In the genomic region with DNA sequence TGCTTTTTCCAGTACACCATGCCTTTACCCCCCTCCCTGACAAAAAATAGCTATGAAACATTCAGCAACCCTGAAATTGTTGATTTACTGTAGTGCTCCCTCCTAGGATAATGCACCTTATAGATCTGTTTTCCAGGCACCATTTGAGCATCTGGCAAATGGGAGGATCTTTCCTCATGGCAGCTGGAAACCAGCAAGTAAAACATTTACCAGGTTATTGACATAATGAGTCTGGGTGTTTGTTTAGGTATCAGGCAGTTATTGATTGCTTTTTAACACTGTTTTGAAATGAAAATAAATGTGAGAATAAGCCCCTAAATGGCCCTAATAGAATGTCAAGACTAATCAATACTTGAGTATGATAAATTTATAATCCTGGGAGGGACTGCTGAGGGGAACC, we compare ENCODE assay signal across 1 cellular context.
TF ChIP-seq lines count a peak whose summit lies in the region.

No MANE protein-coding gene starts in this region.

TF ChIP-seq in HepG2, 621 proteins besides CTCF, POLR2A, EP300 and RAD21 (continued from another document and continues in another):
- TF ChIP-seq REST (IDR thresholded peaks at IDR 0.05; ENCODE audit: borderline replicate concordance in 1 of 2, low read depth in 1 of 2, low read length in 2 of 2): no peak
- peak; percentile 82 for TF ChIP-seq FOXA1 (IDR thresholded peaks at IDR 0.05)
- TF ChIP-seq FOXA1 (CRISPR knock-in tag; IDR thresholded peaks at IDR 0.05): peak; percentile 87
- TF ChIP-seq ZNF235 (CRISPR knock-in tag; IDR thresholded peaks at IDR 0.05; ENCODE audit: borderline replicate concordance): no peak
- no peak for TF ChIP-seq HIVEP1 (CRISPR knock-in tag; IDR thresholded peaks at IDR 0.05)
- TF ChIP-seq ZNF768 (CRISPR knock-in tag; IDR thresholded peaks at IDR 0.05): no peak
- TF ChIP-seq CREB1 (IDR thresholded peaks at IDR 0.05): no peak
- TF ChIP-seq CREB1 (CRISPR knock-in tag; IDR thresholded peaks at IDR 0.05): peak; percentile 41; the same call in 1 of the 2 replicates
- TF ChIP-seq BHLHE40 (IDR thresholded peaks at IDR 0.05; ENCODE audit: low read length): no peak
- no peak for TF ChIP-seq ZNF770 (CRISPR knock-in tag; IDR thresholded peaks at IDR 0.05)
- TF ChIP-seq CC2D1A (CRISPR knock-in tag; IDR thresholded peaks at IDR 0.05): no peak
- no peak for TF ChIP-seq CBX1 (IDR thresholded peaks at IDR 0.05; ENCODE audit: low read depth)
- no peak for TF ChIP-seq ADNP (CRISPR knock-in tag; IDR thresholded peaks at IDR 0.05)
- TF ChIP-seq ETS1 (CRISPR knock-in tag; IDR thresholded peaks at IDR 0.05): no peak
- no peak for TF ChIP-seq ZNF317 (CRISPR knock-in tag; IDR thresholded peaks at IDR 0.05)
- peak; percentile 40; the same call in 1 of the 2 replicates for TF ChIP-seq NCOA2 (CRISPR knock-in tag; IDR thresholded peaks at IDR 0.05)
- no peak for TF ChIP-seq ZBTB8A (CRISPR knock-in tag; IDR thresholded peaks at IDR 0.05; ENCODE audit: borderline replicate concordance, low read depth)
- no peak for TF ChIP-seq ZKSCAN5 (CRISPR knock-in tag; IDR thresholded peaks at IDR 0.05)
- TF ChIP-seq PCBP1 (IDR thresholded peaks at IDR 0.05; ENCODE audit: borderline replicate concordance, low read depth, low read length): no peak
- TF ChIP-seq, protein P1, sequence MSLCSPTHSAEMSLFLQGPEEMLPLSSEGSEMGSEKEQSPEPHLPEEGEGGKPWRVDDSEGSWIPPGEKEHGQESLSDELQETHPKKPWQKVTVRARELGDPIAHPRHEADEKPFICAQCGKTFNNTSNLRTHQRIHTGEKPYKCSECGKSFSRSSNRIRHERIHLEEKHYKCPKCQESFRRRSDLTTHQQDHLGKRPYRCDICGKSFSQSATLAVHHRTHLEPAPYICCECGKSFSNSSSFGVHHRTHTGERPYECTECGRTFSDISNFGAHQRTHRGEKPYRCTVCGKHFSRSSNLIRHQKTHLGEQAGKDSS (CRISPR knock-in tag; IDR thresholded peaks at IDR 0.05; ENCODE audit: borderline replicate concordance, low read depth): no peak
- TF ChIP-seq FUBP1 (CRISPR knock-in tag; IDR thresholded peaks at IDR 0.05; ENCODE audit: borderline replicate concordance): no peak
- no peak for TF ChIP-seq ZBTB14 (CRISPR knock-in tag; IDR thresholded peaks at IDR 0.05)
- no peak for TF ChIP-seq ZNF30 (CRISPR knock-in tag; IDR thresholded peaks at IDR 0.05)
- TF ChIP-seq, protein P2, sequence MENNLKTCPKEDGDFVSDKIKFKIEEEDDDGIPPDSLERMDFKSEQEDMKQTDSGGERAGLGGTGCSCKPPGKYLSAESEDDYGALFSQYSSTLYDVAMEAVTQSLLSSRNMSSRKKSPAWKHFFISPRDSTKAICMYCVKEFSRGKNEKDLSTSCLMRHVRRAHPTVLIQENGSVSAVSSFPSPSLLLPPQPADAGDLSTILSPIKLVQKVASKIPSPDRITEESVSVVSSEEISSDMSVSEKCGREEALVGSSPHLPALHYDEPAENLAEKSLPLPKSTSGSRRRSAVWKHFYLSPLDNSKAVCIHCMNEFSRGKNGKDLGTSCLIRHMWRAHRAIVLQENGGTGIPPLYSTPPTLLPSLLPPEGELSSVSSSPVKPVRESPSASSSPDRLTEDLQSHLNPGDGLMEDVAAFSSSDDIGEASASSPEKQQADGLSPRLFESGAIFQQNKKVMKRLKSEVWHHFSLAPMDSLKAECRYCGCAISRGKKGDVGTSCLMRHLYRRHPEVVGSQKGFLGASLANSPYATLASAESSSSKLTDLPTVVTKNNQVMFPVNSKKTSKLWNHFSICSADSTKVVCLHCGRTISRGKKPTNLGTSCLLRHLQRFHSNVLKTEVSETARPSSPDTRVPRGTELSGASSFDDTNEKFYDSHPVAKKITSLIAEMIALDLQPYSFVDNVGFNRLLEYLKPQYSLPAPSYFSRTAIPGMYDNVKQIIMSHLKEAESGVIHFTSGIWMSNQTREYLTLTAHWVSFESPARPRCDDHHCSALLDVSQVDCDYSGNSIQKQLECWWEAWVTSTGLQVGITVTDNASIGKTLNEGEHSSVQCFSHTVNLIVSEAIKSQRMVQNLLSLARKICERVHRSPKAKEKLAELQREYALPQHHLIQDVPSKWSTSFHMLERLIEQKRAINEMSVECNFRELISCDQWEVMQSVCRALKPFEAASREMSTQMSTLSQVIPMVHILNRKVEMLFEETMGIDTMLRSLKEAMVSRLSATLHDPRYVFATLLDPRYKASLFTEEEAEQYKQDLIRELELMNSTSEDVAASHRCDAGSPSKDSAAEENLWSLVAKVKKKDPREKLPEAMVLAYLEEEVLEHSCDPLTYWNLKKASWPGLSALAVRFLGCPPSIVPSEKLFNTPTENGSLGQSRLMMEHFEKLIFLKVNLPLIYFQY (CRISPR knock-in tag; IDR thresholded peaks at IDR 0.05; ENCODE audit: borderline replicate concordance): no peak
- TF ChIP-seq RFX5 (IDR thresholded peaks at IDR 0.05; ENCODE audit: low read depth, low read length): no peak
- 0 out of 2 replicates have a peak, but pooled peaks have one; percentile 18 for TF ChIP-seq RXRB (CRISPR knock-in tag; IDR thresholded peaks at IDR 0.05; ENCODE audit: borderline replicate concordance)
- no peak for TF ChIP-seq MXD4 (CRISPR knock-in tag; IDR thresholded peaks at IDR 0.05)
- no peak for TF ChIP-seq AGO1 (IDR thresholded peaks at IDR 0.05; ENCODE audit: low read depth, low read length, poor library complexity, severe bottlenecking)
- no peak for TF ChIP-seq ZXDC (CRISPR knock-in tag; IDR thresholded peaks at IDR 0.05)
- no peak for TF ChIP-seq GATA4 (IDR thresholded peaks at IDR 0.05; ENCODE audit: borderline replicate concordance, low read depth)
- no peak for TF ChIP-seq SP1 (IDR thresholded peaks at IDR 0.05)
- no peak for TF ChIP-seq SP1 (CRISPR knock-in tag; IDR thresholded peaks at IDR 0.05)
- TF ChIP-seq PHF5A (CRISPR knock-in tag; IDR thresholded peaks at IDR 0.05; ENCODE audit: low read depth, unreplicated experiment): no peak
- TF ChIP-seq ZFP41 (CRISPR knock-in tag; IDR thresholded peaks at IDR 0.05; ENCODE audit: borderline replicate concordance): no peak
- no peak for TF ChIP-seq HMGA1 (CRISPR knock-in tag; conservative IDR thresholded peaks at IDR 0.05)
- TF ChIP-seq ZNF878 (CRISPR knock-in tag; IDR thresholded peaks at IDR 0.05): no peak
- TF ChIP-seq HNRNPUL1 (IDR thresholded peaks at IDR 0.05; ENCODE audit: low read depth, low read length): no peak; the same call in 1 of the 2 replicates
- no peak for TF ChIP-seq ZNF891 (CRISPR knock-in tag; IDR thresholded peaks at IDR 0.05)
- TF ChIP-seq ZNF34 (CRISPR knock-in tag; IDR thresholded peaks at IDR 0.05; ENCODE audit: borderline replicate concordance): no peak
- TF ChIP-seq AGO2 (optimal IDR thresholded peaks at IDR 0.05; ENCODE audit: low read depth, low read length): no peak
- TF ChIP-seq PHB2 (IDR thresholded peaks at IDR 0.05; ENCODE audit: partially characterized antibody): no peak
- TF ChIP-seq TMF1 (CRISPR knock-in tag; IDR thresholded peaks at IDR 0.05; ENCODE audit: low read depth): no peak
- no peak for TF ChIP-seq SRSF1 (optimal IDR thresholded peaks at IDR 0.05; ENCODE audit: low read depth, low read length)
- no peak for TF ChIP-seq CCAR2 (optimal IDR thresholded peaks at IDR 0.05; ENCODE audit: low read depth, low read length)
- TF ChIP-seq, protein P3, sequence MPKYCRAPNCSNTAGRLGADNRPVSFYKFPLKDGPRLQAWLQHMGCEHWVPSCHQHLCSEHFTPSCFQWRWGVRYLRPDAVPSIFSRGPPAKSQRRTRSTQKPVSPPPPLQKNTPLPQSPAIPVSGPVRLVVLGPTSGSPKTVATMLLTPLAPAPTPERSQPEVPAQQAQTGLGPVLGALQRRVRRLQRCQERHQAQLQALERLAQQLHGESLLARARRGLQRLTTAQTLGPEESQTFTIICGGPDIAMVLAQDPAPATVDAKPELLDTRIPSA (CRISPR knock-in tag; IDR thresholded peaks at IDR 0.05; ENCODE audit: borderline replicate concordance): no peak
- TF ChIP-seq ZSCAN9 (CRISPR knock-in tag; IDR thresholded peaks at IDR 0.05; ENCODE audit: borderline replicate concordance): no peak
- TF ChIP-seq HHEX (CRISPR knock-in tag; IDR thresholded peaks at IDR 0.05): peak; percentile 74
- no peak for TF ChIP-seq IKZF4 (CRISPR knock-in tag; IDR thresholded peaks at IDR 0.05; ENCODE audit: borderline replicate concordance, low read depth, not compliant biosample characterization)
